8 cellular contexts compared by ENCODE assay signal in genomic region chr9:32431940-32432555, GRCh38. TPM values are rescaled to one million over a fixed set of nuclear protein-coding genes. Genes with fewer than 3 reads are reported as not detected.
DNase-seq lines count a peak whose midpoint lies in the region; ATAC-seq and TF ChIP-seq lines count a peak whose summit lies in the region.

No MANE protein-coding gene starts in this region.

- peak; percentile 53 for TF ChIP-seq CTCF in MM.1S (IDR thresholded peaks at IDR 0.05; ENCODE audit: low read length)

- no peaks in the 10 kb centered on the region for H3K9me2 ChIP-seq in MM.1S (replicated peaks; ENCODE audit: insufficient read depth, low read length)

- no peaks in the 10 kb centered on the region for H4K20me1 ChIP-seq in MM.1S (ENCODE audit: insufficient read depth, low read length)

- H3K27ac Mint-ChIP-seq in activated CD8-positive, alpha-beta memory T cell treated with anti-CD3 and anti-CD28 coated beads, Interleukin-2, amount 10 ng/mL, durations not matched to agents 7 days and 5 days: no peak overlapping the region

- H3K27me3 Mint-ChIP-seq in activated CD8-positive, alpha-beta memory T cell treated with anti-CD3 and anti-CD28 coated beads, Interleukin-2, amount 10 ng/mL, durations not matched to agents 7 days and 5 days: no peaks in the 10 kb centered on the region

- peaks cover 16% of the 10 kb centered on the region for H3K36me3 Mint-ChIP-seq in activated CD8-positive, alpha-beta memory T cell treated with anti-CD3 and anti-CD28 coated beads, Interleukin-2, amount 10 ng/mL, durations not matched to agents 7 days and 5 days

- H3K27me3 ChIP-seq in MM.1S (replicated peaks; ENCODE audit: insufficient read depth, low read length) (no peaks in the 10 kb centered on the region), right cardiac atrium (ENCODE audit: control insufficient read depth, insufficient read depth) (no peaks in the 10 kb centered on the region)

- intact Hi-C loops in right cardiac atrium (cut with DNase I): loop anchor here in 2 of 4 donors (5.0 kb wide), 2 partner anchors 50 to 55 kb away; partner anchors contain the start of gene ACO1 (in 1 of the 2)

- peak; percentile 62 for DNase-seq in activated CD8-positive, alpha-beta memory T cell treated with anti-CD3 and anti-CD28 coated beads for 24 hours
- DNase-seq in activated CD8-positive, alpha-beta memory T cell treated with anti-CD3 and anti-CD28 coated beads, Interleukin-2, amount 10 ng/mL, durations not matched to agents 7 days and 5 days: no peak
- DNase-seq in MM.1S (no peak), right cardiac atrium (peak; percentile 40 to 72 (median 63)), caudate nucleus (lab: John Stamatoyannopoulos, UW) (no peak)
- peak; percentile 9 for DNase-seq in activated effector memory CD4-positive, alpha-beta T cell treated with Interleukin-2 at 50 U/mL for 16 hours
- peak; percentile 42 to 53 for DNase-seq in stimulated activated CD4-positive, alpha-beta T cell treated with anti-CD3 and anti-CD28 coated beads, Interleukin-2, amount 100 ng/mL, for 24 hours

- no peak overlapping the region for H3K4me3 Mint-ChIP-seq in activated CD8-positive, alpha-beta memory T cell treated with anti-CD3 and anti-CD28 coated beads, Interleukin-2, amount 10 ng/mL, durations not matched to agents 7 days and 5 days

- H3K4me1 Mint-ChIP-seq in activated CD8-positive, alpha-beta memory T cell treated with anti-CD3 and anti-CD28 coated beads, Interleukin-2, amount 10 ng/mL, durations not matched to agents 7 days and 5 days: peaks cover 2% of the 10 kb centered on the region

- CTCF ChIA-PET in activated CD8-positive, alpha-beta memory T cell treated with anti-CD3 and anti-CD28 coated beads, Interleukin-2, amount 10 ng/mL, durations not matched to agents 7 days and 5 days (lab: Charles Lee): interaction anchor here (0.8 to 3.2 kb wide), 5 partner anchors 8 to 148 kb away, joined by 3 to 23 read pairs (median 3); no protein-coding TSS in a partner anchor

- H3K9me3 ChIP-seq in MM.1S (replicated peaks; ENCODE audit: insufficient read depth, low read length) (no peaks in the 10 kb centered on the region), right cardiac atrium (ENCODE audit: control insufficient read depth, low read length) (no peaks in the 10 kb centered on the region)

- H3K36me3 ChIP-seq in MM.1S (replicated peaks; ENCODE audit: insufficient read depth, low read length): no peaks in the 10 kb centered on the region

- no peaks in the 10 kb centered on the region for H3K4me1 ChIP-seq in MM.1S (ENCODE audit: low read length)
- no peaks in the 10 kb centered on the region for H3K4me1 ChIP-seq in right cardiac atrium (ENCODE audit: control insufficient read depth, insufficient read depth, low read length)

- no peaks in the 10 kb centered on the region for H3K9me3 Mint-ChIP-seq in activated CD8-positive, alpha-beta memory T cell treated with anti-CD3 and anti-CD28 coated beads, Interleukin-2, amount 10 ng/mL, durations not matched to agents 7 days and 5 days (ENCODE audit: low read depth)

- 63% methylated on average over 10 of the region's 10 CpGs for WGBS in right cardiac atrium

- no peak overlapping the region for H2AFZ ChIP-seq in MM.1S (ENCODE audit: low read length)

- no peak for ATAC-seq in activated CD8-positive, alpha-beta memory T cell treated with anti-CD3 and anti-CD28 coated beads, Interleukin-2, amount 10 ng/mL, durations not matched to agents 7 days and 5 days
- peak in 1 of 2 donors; percentile 67 for ATAC-seq in right cardiac atrium
- no peak for ATAC-seq in GM19324 (IDR thresholded peaks at IDR 0.05; ENCODE audit: low FRiP score, unreplicated experiment)

- no peaks in the 10 kb centered on the region for H3F3A ChIP-seq in MM.1S (ENCODE audit: insufficient read depth, low read length)

- no peak overlapping the region for H3K9ac ChIP-seq in MM.1S (ENCODE audit: low read length)

- H3K4me2 ChIP-seq in MM.1S (ENCODE audit: low read depth, low read length): no peak overlapping the region

- H3K4me3 ChIP-seq in MM.1S (ENCODE audit: low read length) (no peak overlapping the region), right cardiac atrium (ENCODE audit: low read length) (no peak overlapping the region)

- H3K79me2 ChIP-seq in MM.1S (ENCODE audit: low read length): no peaks in the 10 kb centered on the region

- H3K27ac ChIP-seq in MM.1S (ENCODE audit: low read length) (no peak overlapping the region), right cardiac atrium (ENCODE audit: low read length) (no peak overlapping the region), caudate nucleus (ENCODE audit: low read depth, low read length) (no peak overlapping the region)

RNA-seq across cellular contexts. Expression of gene ACO1, which starts 47.6 kb away (rescaled TPM):
- 1 to 10 TPM; 7.0 to 9.9 TPM for total RNA-seq in activated CD8-positive, alpha-beta memory T cell treated with anti-CD3 and anti-CD28 coated beads, Interleukin-2, amount 10 ng/mL, durations not matched to agents 7 days and 5 days
- total RNA-seq in right cardiac atrium: 10 to 100 TPM; 42.2 to 46.3 (median 43.3) TPM
- polyA plus RNA-seq in right cardiac atrium: 25.3 TPM

Comparison
In these comparisons a context has a peak if more than half of its experiments do, and no peak if none do; other contexts are left out.
1. DNase-seq: peak in activated CD8-positive, alpha-beta memory T cell treated with anti-CD3 and anti-CD28 coated beads for 24 hours (single experiment), activated effector memory CD4-positive, alpha-beta T cell treated with Interleukin-2 at 50 U/mL for 16 hours (single experiment), right cardiac atrium (3 of 3) and stimulated activated CD4-positive, alpha-beta T cell treated with anti-CD3 and anti-CD28 coated beads, Interleukin-2, amount 100 ng/mL, for 24 hours (2 of 2); none in activated CD8-positive, alpha-beta memory T cell treated with anti-CD3 and anti-CD28 coated beads, Interleukin-2, amount 10 ng/mL, durations not matched to agents 7 days and 5 days (single experiment), MM.1S (single experiment) and caudate nucleus (0 of 61).